ENCODE assay signal across 26 cellular contexts in the genomic region with DNA sequence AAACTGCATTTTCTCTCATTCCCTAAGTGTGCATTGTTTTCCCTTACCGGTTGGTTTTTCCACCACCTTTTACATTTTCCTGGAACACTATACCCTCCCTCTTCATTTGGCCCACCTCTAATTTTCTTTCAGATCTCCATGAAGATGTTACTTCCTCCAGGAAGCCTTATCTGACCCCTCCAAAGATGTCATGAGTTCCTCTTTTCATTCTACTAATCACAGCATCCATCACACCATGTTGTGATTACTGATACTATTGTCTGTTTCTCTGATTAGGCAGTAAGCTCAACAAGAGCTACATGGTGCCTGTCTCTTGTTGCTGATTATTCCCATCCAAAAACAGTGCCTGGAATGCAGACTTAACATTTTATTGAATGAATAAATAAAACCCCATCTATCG. TPM values are rescaled to one million over a fixed set of nuclear protein-coding genes. Genes with fewer than 3 reads are reported as not detected.
"Had no signal": no experiment of that assay in that cellular context is flagged by ENCODE, and none has a peak within 500 bp of the region (broad histone marks: within the 10 kb centered on the region; RNA-seq: fewer than 3 reads in every experiment).

No MANE protein-coding gene starts in this region.

- H3K4me3 ChIP-seq: esophagus squamous epithelium, gastroesophageal sphincter, left ventricle myocardium inferior, lower lobe of right lung, sigmoid colon, skin epidermis, thoracic aorta, transverse colon had no signal

- H3K9me3 ChIP-seq: esophagus squamous epithelium, gastroesophageal sphincter, left ventricle myocardium inferior, lower lobe of right lung, sigmoid colon, thoracic aorta, transverse colon had no signal

- H3K4me1 ChIP-seq: esophagus squamous epithelium, gastroesophageal sphincter, left ventricle myocardium inferior, lower lobe of right lung, parathyroid adenoma, sigmoid colon had no signal

- ATAC-seq: effector memory CD8-positive, alpha-beta T cell; gastroesophageal sphincter; left cardiac atrium; lower lobe of right lung; stimulated activated naive B cell treated with anti-CD40 and anti-IgM and Interleukin-4, amounts not matched to agents 10 μg/mL and 1 μg/mL and 100 μg/mL, for 72 hours; stimulated activated naive CD8-positive, alpha-beta T cell treated with anti-CD3 and anti-CD28 coated beads, Interleukin-15, amount 100 ng/mL, for 72 hours had no signal

- H2AFZ ChIP-seq: parathyroid adenoma had no signal

- H3K27ac ChIP-seq: esophagus squamous epithelium, gastroesophageal sphincter, left ventricle myocardium inferior, lower lobe of right lung, parathyroid adenoma, sigmoid colon, skin epidermis, thoracic aorta, transverse colon had no signal

- H3K9ac ChIP-seq: parathyroid adenoma had no signal

- FAIRE-seq: kidney had no signal

- DNase-seq: cortex of kidney; effector memory CD8-positive, alpha-beta T cell; esophagus squamous epithelium; foreskin fibroblast; glutamatergic neuron; kidney; left cardiac atrium; left ventricle myocardium inferior; lower lobe of right lung; naive B cell; nephron progenitor cell; sigmoid colon; stimulated activated CD4-positive, alpha-beta T cell treated with anti-CD3 and anti-CD28 coated beads, Interleukin-2, amount 100 ng/mL, for 24 hours; stimulated activated CD4-positive, alpha-beta T cell treated with anti-CD3 and anti-CD28 coated beads, Interleukin-4, amount 100 ng/mL, for 4 hours; stimulated activated naive B cell treated with anti-CD40 and anti-IgM and Interleukin-4, amounts not matched to agents 10 μg/mL and 1 μg/mL and 100 μg/mL, for 72 hours; stimulated activated naive CD8-positive, alpha-beta T cell treated with anti-CD3 and anti-CD28 coated beads, Interleukin-15, amount 100 ng/mL, for 72 hours; transverse colon had no signal

- H3K27me3 ChIP-seq: esophagus squamous epithelium, gastroesophageal sphincter, sigmoid colon, transverse colon had no signal

- H3K79me2 ChIP-seq: parathyroid adenoma had no signal

- H3K36me3 ChIP-seq: esophagus squamous epithelium, gastroesophageal sphincter, left ventricle myocardium inferior, lower lobe of right lung, sigmoid colon, thoracic aorta, transverse colon had no signal

RNA-seq across cellular contexts. Expression of a gene that starts 2.9 kb away (rescaled TPM):
- total RNA-seq: esophagus squamous epithelium, gastroesophageal sphincter, kidney, left cardiac atrium, left ventricle myocardium inferior, lower lobe of right lung, omental fat pad, pulmonary artery endothelial cell, sigmoid colon, subcutaneous adipose tissue, thoracic aorta, transverse colon, urinary bladder had no signal
- polyA plus RNA-seq: sigmoid colon, urinary bladder had no signal

RNA-seq across cellular contexts. Expression of a gene that starts 29.1 kb away (rescaled TPM):
- total RNA-seq: epithelial cell of proximal tubule, left ventricle myocardium inferior, pulmonary artery endothelial cell, sigmoid colon, thoracic aorta had no signal

RNA-seq across cellular contexts. Expression of a gene that starts 48.4 kb away (rescaled TPM):
- total RNA-seq: epithelial cell of proximal tubule, esophagus squamous epithelium, gastroesophageal sphincter, kidney, left cardiac atrium, left ventricle myocardium inferior, lower lobe of right lung, omental fat pad, pulmonary artery endothelial cell, sigmoid colon, subcutaneous adipose tissue, thoracic aorta, transverse colon, urinary bladder had no signal
- polyA plus RNA-seq: sigmoid colon had no signal
